Comparison of ENCODE assay signal across 8 cellular contexts in genomic region chrX:47483310-47484268, GRCh38. TPM values are rescaled to one million over a fixed set of nuclear protein-coding genes. Genes with fewer than 3 reads are reported as not detected.
DNase-seq lines count a peak whose midpoint lies in the region; TF ChIP-seq lines count a peak whose summit lies in the region.

No MANE protein-coding gene starts in this region.

- TF ChIP-seq POLR2A in thyroid gland (IDR thresholded peaks at IDR 0.05): no peak

- no peaks in the 10 kb centered on the region for H3K27me3 ChIP-seq in thyroid gland

- H3K4me1 ChIP-seq in OCI-LY7 (ENCODE audit: insufficient read depth, low read length, poor library complexity, severe bottlenecking): peaks cover 29% of the 10 kb centered on the region
- no peaks in the 10 kb centered on the region for H3K4me1 ChIP-seq in thyroid gland

- CTCF ChIA-PET in OCI-LY7 (lab: Charles Lee; ENCODE audit: unreplicated experiment): no interaction called here

- peaks cover 62% of the 10 kb centered on the region for H3K79me2 ChIP-seq in OCI-LY7 (ENCODE audit: insufficient read depth, low read depth, low read length)

- H3K36me3 ChIP-seq in OCI-LY7 (ENCODE audit: insufficient read depth, low read length) (no peaks in the 10 kb centered on the region; the same call in 1 of the 2 replicates), thyroid gland (no peaks in the 10 kb centered on the region)

- BruUV-seq in OCI-LY7 (replicated peaks; lab: Mats Ljungman, UMichigan): TSS peak; percentile 86

- H2AFZ ChIP-seq in OCI-LY7 (ENCODE audit: low read length): peak overlapping the region; percentile 60; the same call in 1 of the 2 replicates

- POLR2A ChIA-PET in OCI-LY7 (lab: Charles Lee): interaction anchor here (0.6 kb wide), 1 partner anchor 96 kb away, joined by 3 read pairs; no protein-coding TSS in a partner anchor

- H3K9me2 ChIP-seq in OCI-LY7 (ENCODE audit: insufficient read depth, low read length): no peaks in the 10 kb centered on the region

- DNase-seq in NCI-H1694 treated with DMSO at 0.1 percent for 48 hours (lab: John Stamatoyannopoulos, UW): peak; percentile 15
- no peak for DNase-seq in NCI-H1694 (lab: John Stamatoyannopoulos, UW)
- DNase-seq in OCI-LY7 (ENCODE audit: low spot score): no peak
- peak; percentile 83 for DNase-seq in dermis blood vessel endothelial cell
- peak; percentile 74 to 88 for DNase-seq in lung microvascular endothelial cell (ENCODE audit: low read depth in 2 of 2)
- peak; percentile 10 to 14 for DNase-seq in thyroid gland
- no peak for DNase-seq in NCI-H524 treated with DMSO at 0.1 percent for 48 hours (lab: John Stamatoyannopoulos, UW)
- no peak for DNase-seq in ureter (ENCODE audit: low spot score)

- H3K4me2 ChIP-seq in OCI-LY7 (ENCODE audit: low read length): peak overlapping the region; percentile 97

- H4K20me1 ChIP-seq in OCI-LY7 (ENCODE audit: insufficient read depth, low read length): no peaks in the 10 kb centered on the region

- H3K27ac ChIP-seq in OCI-LY7 (ENCODE audit: low read depth, low read length, poor library complexity, severe bottlenecking) (peak overlapping the region; percentile 79), thyroid gland (peak overlapping the region; percentile 90 to 91 (median 90))

- intact Hi-C loops in OCI-LY7 (cut with micrococcal nuclease; ENCODE audit: unreplicated experiment): loop anchor here (10.0 kb wide), 1 partner anchor 119 kb away; no protein-coding TSS in a partner anchor
- intact Hi-C loops in thyroid gland (cut with DNase I): no loop called here

- 3 to 6% methylated on average over 22 to 24 of the region's 24 CpGs for WGBS in thyroid gland, 2 donors

- H3K9me3 ChIP-seq in OCI-LY7 (ENCODE audit: low read length) (no peaks in the 10 kb centered on the region), thyroid gland (no peaks in the 10 kb centered on the region)

- TF ChIP-seq CTCF in OCI-LY7 (conservative IDR thresholded peaks at IDR 0.05; ENCODE audit: low read length): no peak
- TF ChIP-seq CTCF in thyroid gland (IDR thresholded peaks at IDR 0.05): no peak

- H3K4me3 ChIP-seq in OCI-LY7 (ENCODE audit: low read depth, low read length, poor library complexity, severe bottlenecking) (peak overlapping the region; percentile 91), thyroid gland (replicated peaks in 1 of 3) (peak overlapping the region; percentile 30 to 71 (median 33))

RNA-seq across cellular contexts. Expression of gene ZNF41, which starts 0.6 kb away (rescaled TPM):
- total RNA-seq in OCI-LY7 (2014; rRNA removed; shearing (Covaris generic)): 8.4 and 10.7 TPM in 2 replicates
- total RNA-seq in OCI-LY7 (2022): 9.7 and 10.7 TPM in 2 replicates
- 9.2 and 11.8 TPM in 2 replicates for total RNA-seq in dermis blood vessel endothelial cell
- 5.2 and 5.8 TPM in 2 replicates for total RNA-seq in lung microvascular endothelial cell
- total RNA-seq in thyroid gland: 10 to 100 TPM; 11.0 to 18.1 (median 14.5) TPM
- total RNA-seq in ureter: 15.7 TPM

Comparison
In these comparisons a context has a peak if more than half of its experiments do, and no peak if none do; other contexts are left out.
1. DNase-seq: peak in NCI-H1694 treated with DMSO at 0.1 percent for 48 hours (single experiment), dermis blood vessel endothelial cell (single experiment), lung microvascular endothelial cell (2 of 2) and thyroid gland (2 of 2); none in NCI-H1694 (single experiment), OCI-LY7 (single experiment), NCI-H524 treated with DMSO at 0.1 percent for 48 hours (single experiment) and ureter (single experiment).